Comparison of ENCODE assay signal across 18 cellular contexts in genomic region chr5:63726491-63726890, GRCh38.
DNase-seq lines count a peak whose midpoint lies in the region; ATAC-seq, FAIRE-seq and TF ChIP-seq lines count a peak whose summit lies in the region.
"Had no signal": no experiment of that assay in that cellular context is flagged by ENCODE, and none has a peak within 500 bp of the region (broad histone marks: within the 10 kb centered on the region; RNA-seq: fewer than 3 reads in every experiment).

No MANE protein-coding gene starts in this region.

- no peaks in the 10 kb centered on the region for H3K79me2 ChIP-seq in OCI-LY3 (ENCODE audit: low read length)

- H3K27me3 ChIP-seq in OCI-LY3 (ENCODE audit: low read depth, low read length), result no peaks in the 10 kb centered on the region
- H3K27me3 ChIP-seq: BE2C, gastrocnemius medialis had no signal

- H3K4me1 ChIP-seq in OCI-LY3 (ENCODE audit: low read length), result peaks cover 11% of the 10 kb centered on the region
- H3K4me1 ChIP-seq: BE2C, gastrocnemius medialis had no signal

- no peak overlapping the region for H2AFZ ChIP-seq in OCI-LY3 (ENCODE audit: low read depth, low read length)

- no peak for FAIRE-seq in D721Med (lab: Jason Lieb, UNC)
- FAIRE-seq: endothelial cell of umbilical vein, GM19239 had no signal

- DNase-seq in iPS-NIHi7 (ENCODE audit: extremely low spot score) (no peak), D721Med (ENCODE audit: insufficient read length, low spot score) (no peak), NCI-H748 treated with DMSO at 0.1 percent for 48 hours (lab: John Stamatoyannopoulos, UW) (no peak), NCI-H2196 (lab: John Stamatoyannopoulos, UW; ENCODE audit: unreplicated experiment) (no peak)
- DNase-seq: activated CD4-positive, alpha-beta T cell treated with anti-CD3 and anti-CD28 coated beads, Interleukin-2, amount 50 U/mL, for 1 hour; activated T-cell treated with anti-CD3 and anti-CD28 coated beads, Interleukin-2, amount 50 U/mL, for 72 hours; BE2C; DMS53; gastrocnemius medialis; NCI-H1436 treated with DMSO at 0.1 percent for 48 hours; nephron progenitor cell; T1000 had no signal

- H3K4me3 ChIP-seq in OCI-LY3 (ENCODE audit: low read length), result no peak overlapping the region
- H3K4me3 ChIP-seq: gastrocnemius medialis had no signal

- H4K20me1 ChIP-seq in OCI-LY3 (ENCODE audit: insufficient read depth, low read length), result no peaks in the 10 kb centered on the region

- 0 out of 2 replicates have a peak overlapping the region, but pooled peaks have one; percentile 7 for H3K4me2 ChIP-seq in OCI-LY3 (ENCODE audit: low read length)

- ATAC-seq in GM18907 (IDR thresholded peaks at IDR 0.05; ENCODE audit: unreplicated experiment), result peak; percentile 61
- ATAC-seq in GM21717 (IDR thresholded peaks at IDR 0.05; ENCODE audit: unreplicated experiment), result peak; percentile 88
- ATAC-seq in HG03135 (IDR thresholded peaks at IDR 0.05; ENCODE audit: unreplicated experiment), result peak; percentile 82
- ATAC-seq: activated T-cell treated with anti-CD3 and anti-CD28 coated beads, Interleukin-2, amount 50 U/mL, for 72 hours; gastrocnemius medialis had no signal

- no peaks in the 10 kb centered on the region for H3K36me3 ChIP-seq in OCI-LY3 (replicated peaks; ENCODE audit: low read depth, low read length)
- H3K36me3 ChIP-seq: BE2C, gastrocnemius medialis had no signal

- no peaks in the 10 kb centered on the region for H3K9me3 ChIP-seq in OCI-LY3 (ENCODE audit: insufficient read depth, low read length)
- H3K9me3 ChIP-seq: BE2C, gastrocnemius medialis had no signal

- H3K27ac ChIP-seq in OCI-LY3 (ENCODE audit: low read length), result no peak overlapping the region
- H3K27ac ChIP-seq: gastrocnemius medialis had no signal

- no peak overlapping the region for H3K9ac ChIP-seq in OCI-LY3 (ENCODE audit: low read length)

- TF ChIP-seq CTCF in OCI-LY3 (IDR thresholded peaks at IDR 0.05; ENCODE audit: low read depth, low read length) (no peak), D721Med (IDR thresholded peaks at IDR 0.05; ENCODE audit: insufficient read depth, missing control alignments) (no peak)
